Comparison of ENCODE assay signal across 10 cellular contexts in the genomic region with DNA sequence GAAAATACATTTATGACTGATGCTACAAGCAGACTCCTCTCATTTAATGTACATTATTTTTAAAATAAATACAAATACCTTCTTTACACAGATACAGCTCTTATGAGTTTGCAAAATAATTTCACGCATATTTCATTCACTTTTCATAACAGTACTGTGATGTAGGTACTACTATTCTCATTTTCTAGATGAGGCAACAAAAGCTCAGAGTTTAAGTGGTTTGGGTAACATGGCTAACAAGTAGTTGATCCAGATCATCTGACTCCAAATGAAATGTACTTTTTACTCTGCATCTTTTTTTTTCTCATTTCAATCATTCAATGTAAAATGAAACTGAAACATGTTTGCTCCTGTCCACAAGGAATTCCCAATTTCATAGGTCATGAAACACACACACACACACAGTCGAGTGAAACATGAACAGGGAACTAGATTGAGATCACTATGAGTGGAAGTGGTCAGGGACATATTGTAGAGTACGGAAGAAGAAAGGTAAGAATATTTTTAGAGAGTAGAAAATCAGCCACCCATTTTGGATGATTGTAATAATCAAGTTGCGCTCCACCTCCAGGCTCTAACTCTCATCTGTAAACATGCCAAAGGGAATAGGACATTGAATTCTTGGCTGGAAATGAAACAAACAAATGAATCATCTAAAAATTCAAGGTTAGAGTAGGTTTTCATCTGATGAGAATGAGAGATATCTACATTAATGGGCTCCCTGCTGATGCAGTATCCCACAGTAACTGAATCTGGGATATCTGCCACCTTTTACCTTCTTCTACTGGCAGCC.
A peak's percentile ranks its signal among the peaks of the same experiment; 100 is the strongest.
DNase-seq lines count a peak whose midpoint lies in the region; ATAC-seq and TF ChIP-seq lines count a peak whose summit lies in the region.
"Had no signal": no experiment of that assay in that cellular context is flagged by ENCODE, and none has a peak within 500 bp of the region (broad histone marks: within the 10 kb centered on the region; RNA-seq: fewer than 3 reads in every experiment).

No MANE protein-coding gene starts in this region.

- H2AFZ ChIP-seq in PC-9: peak overlapping the region; percentile 20

- no peaks in the 10 kb centered on the region for H3K27me3 ChIP-seq in PC-9 (ENCODE audit: insufficient read depth, low read depth)

- peak; percentile 64 for DNase-seq in AG04449 (ENCODE audit: low read depth, low spot score)
- DNase-seq in PC-9: peak; percentile 33 to 92
- DNase-seq in fibroblast of pulmonary artery (ENCODE audit: low read depth): peak; percentile 31
- DNase-seq in DMS114 treated with DMSO at 0.1 percent for 48 hours (lab: John Stamatoyannopoulos, UW; ENCODE audit: unreplicated experiment): no peak
- DNase-seq in activated T-cell treated with anti-CD3 and anti-CD28 coated beads, Interleukin-2, amount 50 U/mL, for 48 hours: no peak
- DNase-seq in DMS 273 (lab: John Stamatoyannopoulos, UW; ENCODE audit: unreplicated experiment): no peak
- DNase-seq: central memory CD4-positive, alpha-beta T cell; NCI-H1092 treated with DMSO at 0.1 percent for 48 hours had no signal

- CTCF ChIA-PET in AG04449 (lab: Yijun Ruan, JAX): interaction anchor here (0.7 to 11.6 kb wide), 5 partner anchors 9 to 213 kb away, joined by 3 to 201 read pairs (median 20); a partner anchor contains a TSS
- CTCF ChIA-PET in PC-9 (lab: Charles Lee): no interaction called here

- H3K9me3 ChIP-seq in PC-9 (ENCODE audit: insufficient read depth, low read depth): 0 out of 2 replicates have a peak, but pooled peaks cover 5% of the 10 kb centered on the region

- H4K20me1 ChIP-seq in PC-9 (ENCODE audit: insufficient read depth): no peaks in the 10 kb centered on the region

- BruUV-seq in PC-9 (replicated peaks; lab: Mats Ljungman, UMichigan): no TSS peak

- H3K4me2 ChIP-seq in PC-9: peak overlapping the region; percentile 51

- H3K79me2 ChIP-seq in PC-9 (ENCODE audit: low read depth): no peaks in the 10 kb centered on the region

- TF ChIP-seq CTCF in AG04449 (IDR thresholded peaks at IDR 0.05; ENCODE audit: insufficient read depth, low read length, missing control alignments) (no peak), PC-9 (conservative IDR thresholded peaks at IDR 0.05) (no peak), fibroblast of pulmonary artery (IDR thresholded peaks at IDR 0.05; ENCODE audit: low read length, missing control alignments) (no peak)

- peaks cover 33% of the 10 kb centered on the region for H3F3A ChIP-seq in PC-9 (ENCODE audit: insufficient read depth, low read depth)

- no peaks in the 10 kb centered on the region for H3K9me2 ChIP-seq in PC-9 (ENCODE audit: insufficient read depth)

- H3K4me1 ChIP-seq in PC-9 (replicated peaks; ENCODE audit: insufficient read depth): peaks cover 37% of the 10 kb centered on the region

- H3K4me3 ChIP-seq in AG04449 (ENCODE audit: low read depth, low read length) (no peak overlapping the region), PC-9 (peak overlapping the region; percentile 5; the same call in 1 of the 2 replicates), fibroblast of pulmonary artery (replicated peaks; ENCODE audit: low read depth, low read length) (no peak overlapping the region)

- ATAC-seq in HG02610 (IDR thresholded peaks at IDR 0.05; ENCODE audit: unreplicated experiment) (peak; percentile 80), HG03108 (IDR thresholded peaks at IDR 0.05; ENCODE audit: unreplicated experiment) (no peak)

- peak overlapping the region; percentile 76 for H3K27ac ChIP-seq in PC-9

- POLR2A ChIA-PET in AG04449 (lab: Yijun Ruan, JAX) (no interaction called here), PC-9 (lab: Charles Lee; ENCODE audit: unreplicated experiment) (interaction anchor here (0.6 kb wide), 1 partner anchor 104 kb away, joined by 5 read pairs; no protein-coding TSS in a partner anchor)

- no peaks in the 10 kb centered on the region for H3K36me3 ChIP-seq in PC-9 (ENCODE audit: low read depth)

- intact Hi-C loops in PC-9 (cut with micrococcal nuclease; ENCODE audit: unreplicated experiment): loop anchor here (1.0 to 10.0 kb wide), 8 partner anchors 92 to 335 kb away; a partner anchor contains a TSS

Comparison
In these comparisons a context has a peak if more than half of its experiments do, and no peak if none do; other contexts are left out.
1. DNase-seq: peak in AG04449 (single experiment), PC-9 (2 of 2) and fibroblast of pulmonary artery (single experiment); none in DMS114 treated with DMSO at 0.1 percent for 48 hours (single experiment), activated T-cell treated with anti-CD3 and anti-CD28 coated beads, Interleukin-2, amount 50 U/mL, for 48 hours (0 of 2) and DMS 273 (single experiment).